ENCODE assay signal across 17 cellular contexts in genomic region chr12:65619018-65619417, GRCh38.
"Had no signal": no experiment of that assay in that cellular context is flagged by ENCODE, and none has a peak within 500 bp of the region (broad histone marks: within the 10 kb centered on the region; RNA-seq: fewer than 3 reads in every experiment).

No MANE protein-coding gene starts in this region.

- H3K36me3 Mint-ChIP-seq: WTC11 had no signal

- H3K36me3 ChIP-seq: left ventricle myocardium inferior, ovary, sigmoid colon, thyroid gland, vagina had no signal

- H3K27me3 Mint-ChIP-seq: T-helper 17 cell had no signal

- H3K4me1 ChIP-seq: left ventricle myocardium inferior, sigmoid colon, thyroid gland, vagina had no signal

- H3K9me3 ChIP-seq: left ventricle myocardium inferior, ovary, sigmoid colon, thyroid gland, vagina had no signal

- H3K27ac Mint-ChIP-seq: effector memory CD8-positive, alpha-beta T cell; T-helper 17 cell; WTC11 had no signal

- H3K4me1 Mint-ChIP-seq: neural crest cell, T-helper 17 cell had no signal

- H3K9me3 Mint-ChIP-seq: effector memory CD8-positive, alpha-beta T cell; WTC11 had no signal

- H3K4me3 Mint-ChIP-seq: effector memory CD8-positive, alpha-beta T cell; neural crest cell; T-helper 17 cell; WTC11 had no signal

- DNase-seq: activated gamma-delta T cell; activated T-cell treated with anti-CD3 and anti-CD28 coated beads, Interleukin-2, amount 50 U/mL, for 1 hour; central memory CD4-positive, alpha-beta T cell; effector memory CD8-positive, alpha-beta T cell; kidney; left ventricle myocardium inferior; mesendoderm; ovary; sigmoid colon; stimulated activated CD4-positive, alpha-beta T cell treated with anti-CD3 and anti-CD28 coated beads, Interleukin-12 subunit alpha, Interleukin-12 subunit beta, amount 100 ng/mL, for 4 hours; stimulated activated CD4-positive, alpha-beta T cell treated with anti-CD3 and anti-CD28 coated beads, Interleukin-4, amount 100 ng/mL, for 1 hour; stimulated activated CD8-positive, alpha-beta memory T cell treated with anti-CD3 and anti-CD28 coated beads, Interleukin-4, amount 100 ng/mL, for 48 hours; T-helper 17 cell; thyroid gland had no signal

- H3K27me3 ChIP-seq: ovary, sigmoid colon, thyroid gland, vagina had no signal

- H3K27ac ChIP-seq: left ventricle myocardium inferior, ovary, sigmoid colon, thyroid gland, vagina had no signal

- H3K4me3 ChIP-seq: left ventricle myocardium inferior, ovary, sigmoid colon, thyroid gland, vagina had no signal

- ATAC-seq: effector memory CD8-positive, alpha-beta T cell; T-helper 17 cell; WTC11 had no signal
